In genomic region chr17:19755392-19755791, GRCh38 we compare ENCODE assay signal across 23 cellular contexts. TPM values are rescaled to one million over a fixed set of nuclear protein-coding genes. Genes with fewer than 3 reads are reported as not detected.
"Had no signal": no experiment of that assay in that cellular context is flagged by ENCODE, and none has a peak within 500 bp of the region (broad histone marks: within the 10 kb centered on the region; RNA-seq: fewer than 3 reads in every experiment).

No MANE protein-coding gene starts in this region.

- H3K36me3 Mint-ChIP-seq: activated naive CD4-positive, alpha-beta T cell treated with anti-CD3 and anti-CD28 coated beads, Interleukin-2, amount 50 U/mL, for 72 hours; natural killer cell treated with Interleukin-12 subunit alpha and Interleukin-12 subunit beta and Interleukin-15 and Interleukin-18, amount 100 ng/mL, for 72 hours had no signal

- DNase-seq: activated CD4-positive, alpha-beta T cell treated with anti-CD3 and anti-CD28 coated beads, Interleukin-2, amount 10 ng/mL, durations not matched to agents 7 days and 5 days; activated CD4-positive, CD25-positive, alpha-beta regulatory T cell; activated effector memory CD4-positive, alpha-beta T cell treated with anti-CD3 and anti-CD28 coated beads, Interleukin-2, amount 50 U/mL, for 16 hours; activated T-cell treated with anti-CD3 and anti-CD28 coated beads, Interleukin-2, amount 50 U/mL, for 1 hour; anterior cingulate cortex; effector CD8-positive, alpha-beta T cell; heart left ventricle; mammary epithelial cell; occipital lobe; right lobe of liver; T-helper 17 cell; testis had no signal

- H3K4me1 Mint-ChIP-seq: activated CD4-positive, alpha-beta T cell treated with anti-CD3 and anti-CD28 coated beads, Interleukin-2, amount 10 ng/mL, durations not matched to agents 7 days and 5 days had no signal

- ATAC-seq: heart left ventricle; left lobe of liver; natural killer cell treated with Interleukin-12 subunit alpha and Interleukin-12 subunit beta and Interleukin-15 and Interleukin-18, amount 100 ng/mL, for 72 hours; psoas muscle; right lobe of liver; T-helper 17 cell; upper lobe of right lung had no signal

- H3K4me3 ChIP-seq: heart left ventricle, psoas muscle, right lobe of liver, testis, upper lobe of right lung had no signal

- H3K4me1 ChIP-seq: testis had no signal

- FAIRE-seq: colon, frontal cortex, islet of Langerhans, TTC549 had no signal

- H3K4me3 Mint-ChIP-seq: activated CD4-positive, alpha-beta T cell treated with anti-CD3 and anti-CD28 coated beads, Interleukin-2, amount 10 ng/mL, durations not matched to agents 7 days and 5 days; natural killer cell treated with Interleukin-12 subunit alpha and Interleukin-12 subunit beta and Interleukin-15 and Interleukin-18, amount 100 ng/mL, for 72 hours; stimulated activated naive CD8-positive, alpha-beta T cell treated with anti-CD3 and anti-CD28 coated beads, Interleukin-15, amount 100 ng/mL, for 72 hours; T-helper 17 cell had no signal

- H3K27ac Mint-ChIP-seq: activated CD4-positive, alpha-beta T cell treated with anti-CD3 and anti-CD28 coated beads, Interleukin-2, amount 10 ng/mL, durations not matched to agents 7 days and 5 days; activated naive CD4-positive, alpha-beta T cell treated with anti-CD3 and anti-CD28 coated beads, Interleukin-2, amount 50 U/mL, for 72 hours; natural killer cell treated with Interleukin-12 subunit alpha and Interleukin-12 subunit beta and Interleukin-15 and Interleukin-18, amount 100 ng/mL, for 72 hours; T-helper 17 cell had no signal

- H3K36me3 ChIP-seq: heart left ventricle, right lobe of liver, upper lobe of right lung had no signal

- H3K9me3 Mint-ChIP-seq: activated CD4-positive, alpha-beta T cell treated with anti-CD3 and anti-CD28 coated beads, Interleukin-2, amount 10 ng/mL, durations not matched to agents 7 days and 5 days; activated naive CD4-positive, alpha-beta T cell treated with anti-CD3 and anti-CD28 coated beads, Interleukin-2, amount 50 U/mL, for 72 hours; natural killer cell treated with Interleukin-12 subunit alpha and Interleukin-12 subunit beta and Interleukin-15 and Interleukin-18, amount 100 ng/mL, for 72 hours; stimulated activated naive CD8-positive, alpha-beta T cell treated with anti-CD3 and anti-CD28 coated beads, Interleukin-15, amount 100 ng/mL, for 72 hours had no signal

- H3K9me3 ChIP-seq: heart left ventricle, psoas muscle, right lobe of liver, testis, upper lobe of right lung had no signal

- H3K27ac ChIP-seq: heart left ventricle, right lobe of liver, testis, upper lobe of right lung had no signal

- H3K27me3 ChIP-seq: heart left ventricle, right lobe of liver, testis, upper lobe of right lung had no signal

RNA-seq across cellular contexts. Expression of gene ALDH3A1, which starts 7.3 kb away (rescaled TPM):
- total RNA-seq: activated CD4-positive, alpha-beta T cell treated with anti-CD3 and anti-CD28 coated beads, Interleukin-2, amount 10 ng/mL, durations not matched to agents 7 days and 5 days; natural killer cell treated with Interleukin-12 subunit alpha and Interleukin-12 subunit beta and Interleukin-15 and Interleukin-18, amount 100 ng/mL, for 72 hours; T-helper 17 cell had no signal

RNA-seq across cellular contexts. Expression of gene SLC47A2, which starts 39.0 kb away (rescaled TPM):
- total RNA-seq: activated CD4-positive, alpha-beta T cell treated with anti-CD3 and anti-CD28 coated beads, Interleukin-2, amount 10 ng/mL, durations not matched to agents 7 days and 5 days; activated naive CD4-positive, alpha-beta T cell treated with anti-CD3 and anti-CD28 coated beads, Interleukin-2, amount 50 U/mL, for 72 hours; fibroblast of lung; left lobe of liver; natural killer cell treated with Interleukin-12 subunit alpha and Interleukin-12 subunit beta and Interleukin-15 and Interleukin-18, amount 100 ng/mL, for 72 hours; right lobe of liver; T-helper 17 cell; upper lobe of right lung had no signal
